In genomic region chr10:98038333-98038732, GRCh38 we compare ENCODE assay signal across 2 cellular contexts.
TF ChIP-seq lines count a peak whose summit lies in the region.

No MANE protein-coding gene starts in this region.

TF ChIP-seq in WTC11, 78 proteins besides CTCF, POLR2A, EP300 and RAD21:
- TF ChIP-seq FOXJ3 (CRISPR knock-in tag; IDR thresholded peaks at IDR 0.05; ENCODE audit: borderline replicate concordance), result no peak
- no peak for TF ChIP-seq MLX (CRISPR knock-in tag; IDR thresholded peaks at IDR 0.05)
- TF ChIP-seq, protein P1, sequence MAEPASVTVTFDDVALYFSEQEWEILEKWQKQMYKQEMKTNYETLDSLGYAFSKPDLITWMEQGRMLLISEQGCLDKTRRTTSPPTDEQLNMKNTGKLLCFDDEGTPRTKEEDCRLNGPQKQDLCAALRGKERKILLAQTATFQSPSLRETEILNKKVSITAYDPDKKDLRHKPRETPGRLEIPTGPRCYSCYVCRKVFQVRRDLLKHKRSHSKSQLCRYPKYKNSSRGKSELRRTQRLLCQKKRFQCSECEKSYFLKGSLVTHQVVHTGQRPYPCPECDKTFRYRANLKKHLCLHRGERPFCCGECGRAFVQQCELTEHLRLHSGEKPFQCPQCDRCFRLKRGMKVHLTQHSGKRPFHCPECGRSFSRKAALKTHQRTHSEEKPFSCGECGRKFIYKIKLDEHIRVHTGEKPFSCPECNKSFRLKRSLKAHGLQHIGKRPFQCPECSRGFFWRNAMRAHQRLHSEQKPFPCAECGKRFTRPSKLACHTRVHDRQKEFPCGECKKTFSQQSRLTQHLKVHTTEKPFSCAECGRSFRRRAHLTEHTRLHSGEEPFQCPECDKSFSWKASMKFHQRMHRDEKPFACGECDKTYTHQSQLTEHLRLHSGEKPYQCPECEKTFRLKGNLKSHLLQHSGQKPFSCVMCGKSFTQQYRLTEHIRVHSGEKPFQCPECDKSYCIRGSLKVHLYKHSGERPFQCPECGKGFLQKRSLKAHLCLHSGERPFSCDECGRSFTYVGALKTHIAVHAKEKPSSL (CRISPR knock-in tag; conservative IDR thresholded peaks at IDR 0.05), result no peak
- TF ChIP-seq, protein P2, sequence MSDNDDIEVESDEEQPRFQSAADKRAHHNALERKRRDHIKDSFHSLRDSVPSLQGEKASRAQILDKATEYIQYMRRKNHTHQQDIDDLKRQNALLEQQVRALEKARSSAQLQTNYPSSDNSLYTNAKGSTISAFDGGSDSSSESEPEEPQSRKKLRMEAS (CRISPR knock-in tag; IDR thresholded peaks at IDR 0.05), result no peak

TF ChIP-seq in HepG2, 621 proteins besides CTCF, POLR2A, EP300 and RAD21:
- TF ChIP-seq, protein P3, sequence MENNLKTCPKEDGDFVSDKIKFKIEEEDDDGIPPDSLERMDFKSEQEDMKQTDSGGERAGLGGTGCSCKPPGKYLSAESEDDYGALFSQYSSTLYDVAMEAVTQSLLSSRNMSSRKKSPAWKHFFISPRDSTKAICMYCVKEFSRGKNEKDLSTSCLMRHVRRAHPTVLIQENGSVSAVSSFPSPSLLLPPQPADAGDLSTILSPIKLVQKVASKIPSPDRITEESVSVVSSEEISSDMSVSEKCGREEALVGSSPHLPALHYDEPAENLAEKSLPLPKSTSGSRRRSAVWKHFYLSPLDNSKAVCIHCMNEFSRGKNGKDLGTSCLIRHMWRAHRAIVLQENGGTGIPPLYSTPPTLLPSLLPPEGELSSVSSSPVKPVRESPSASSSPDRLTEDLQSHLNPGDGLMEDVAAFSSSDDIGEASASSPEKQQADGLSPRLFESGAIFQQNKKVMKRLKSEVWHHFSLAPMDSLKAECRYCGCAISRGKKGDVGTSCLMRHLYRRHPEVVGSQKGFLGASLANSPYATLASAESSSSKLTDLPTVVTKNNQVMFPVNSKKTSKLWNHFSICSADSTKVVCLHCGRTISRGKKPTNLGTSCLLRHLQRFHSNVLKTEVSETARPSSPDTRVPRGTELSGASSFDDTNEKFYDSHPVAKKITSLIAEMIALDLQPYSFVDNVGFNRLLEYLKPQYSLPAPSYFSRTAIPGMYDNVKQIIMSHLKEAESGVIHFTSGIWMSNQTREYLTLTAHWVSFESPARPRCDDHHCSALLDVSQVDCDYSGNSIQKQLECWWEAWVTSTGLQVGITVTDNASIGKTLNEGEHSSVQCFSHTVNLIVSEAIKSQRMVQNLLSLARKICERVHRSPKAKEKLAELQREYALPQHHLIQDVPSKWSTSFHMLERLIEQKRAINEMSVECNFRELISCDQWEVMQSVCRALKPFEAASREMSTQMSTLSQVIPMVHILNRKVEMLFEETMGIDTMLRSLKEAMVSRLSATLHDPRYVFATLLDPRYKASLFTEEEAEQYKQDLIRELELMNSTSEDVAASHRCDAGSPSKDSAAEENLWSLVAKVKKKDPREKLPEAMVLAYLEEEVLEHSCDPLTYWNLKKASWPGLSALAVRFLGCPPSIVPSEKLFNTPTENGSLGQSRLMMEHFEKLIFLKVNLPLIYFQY (CRISPR knock-in tag; IDR thresholded peaks at IDR 0.05; ENCODE audit: borderline replicate concordance), result no peak
- TF ChIP-seq NR2F6 (IDR thresholded peaks at IDR 0.05) (peak; percentile 45; the same call in 1 of the 2 replicates), NR2F6 (CRISPR knock-in tag; IDR thresholded peaks at IDR 0.05) (peak; percentile 55; the same call in 1 of the 2 replicates), NR2F1 (CRISPR knock-in tag; IDR thresholded peaks at IDR 0.05) (0 out of 4 replicates have a peak, but pooled peaks of 1 of the 2 experiments have one; percentile 34)
- TF ChIP-seq, protein P4, sequence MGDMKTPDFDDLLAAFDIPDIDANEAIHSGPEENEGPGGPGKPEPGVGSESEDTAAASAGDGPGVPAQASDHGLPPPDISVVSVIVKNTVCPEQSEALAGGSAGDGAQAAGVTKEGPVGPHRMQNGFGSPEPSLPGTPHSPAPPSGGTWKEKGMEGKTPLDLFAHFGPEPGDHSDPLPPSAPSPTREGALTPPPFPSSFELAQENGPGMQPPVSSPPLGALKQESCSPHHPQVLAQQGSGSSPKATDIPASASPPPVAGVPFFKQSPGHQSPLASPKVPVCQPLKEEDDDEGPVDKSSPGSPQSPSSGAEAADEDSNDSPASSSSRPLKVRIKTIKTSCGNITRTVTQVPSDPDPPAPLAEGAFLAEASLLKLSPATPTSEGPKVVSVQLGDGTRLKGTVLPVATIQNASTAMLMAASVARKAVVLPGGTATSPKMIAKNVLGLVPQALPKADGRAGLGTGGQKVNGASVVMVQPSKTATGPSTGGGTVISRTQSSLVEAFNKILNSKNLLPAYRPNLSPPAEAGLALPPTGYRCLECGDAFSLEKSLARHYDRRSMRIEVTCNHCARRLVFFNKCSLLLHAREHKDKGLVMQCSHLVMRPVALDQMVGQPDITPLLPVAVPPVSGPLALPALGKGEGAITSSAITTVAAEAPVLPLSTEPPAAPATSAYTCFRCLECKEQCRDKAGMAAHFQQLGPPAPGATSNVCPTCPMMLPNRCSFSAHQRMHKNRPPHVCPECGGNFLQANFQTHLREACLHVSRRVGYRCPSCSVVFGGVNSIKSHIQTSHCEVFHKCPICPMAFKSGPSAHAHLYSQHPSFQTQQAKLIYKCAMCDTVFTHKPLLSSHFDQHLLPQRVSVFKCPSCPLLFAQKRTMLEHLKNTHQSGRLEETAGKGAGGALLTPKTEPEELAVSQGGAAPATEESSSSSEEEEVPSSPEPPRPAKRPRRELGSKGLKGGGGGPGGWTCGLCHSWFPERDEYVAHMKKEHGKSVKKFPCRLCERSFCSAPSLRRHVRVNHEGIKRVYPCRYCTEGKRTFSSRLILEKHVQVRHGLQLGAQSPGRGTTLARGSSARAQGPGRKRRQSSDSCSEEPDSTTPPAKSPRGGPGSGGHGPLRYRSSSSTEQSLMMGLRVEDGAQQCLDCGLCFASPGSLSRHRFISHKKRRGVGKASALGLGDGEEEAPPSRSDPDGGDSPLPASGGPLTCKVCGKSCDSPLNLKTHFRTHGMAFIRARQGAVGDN (CRISPR knock-in tag; IDR thresholded peaks at IDR 0.05), result peak; percentile 42
